In the genomic region with DNA sequence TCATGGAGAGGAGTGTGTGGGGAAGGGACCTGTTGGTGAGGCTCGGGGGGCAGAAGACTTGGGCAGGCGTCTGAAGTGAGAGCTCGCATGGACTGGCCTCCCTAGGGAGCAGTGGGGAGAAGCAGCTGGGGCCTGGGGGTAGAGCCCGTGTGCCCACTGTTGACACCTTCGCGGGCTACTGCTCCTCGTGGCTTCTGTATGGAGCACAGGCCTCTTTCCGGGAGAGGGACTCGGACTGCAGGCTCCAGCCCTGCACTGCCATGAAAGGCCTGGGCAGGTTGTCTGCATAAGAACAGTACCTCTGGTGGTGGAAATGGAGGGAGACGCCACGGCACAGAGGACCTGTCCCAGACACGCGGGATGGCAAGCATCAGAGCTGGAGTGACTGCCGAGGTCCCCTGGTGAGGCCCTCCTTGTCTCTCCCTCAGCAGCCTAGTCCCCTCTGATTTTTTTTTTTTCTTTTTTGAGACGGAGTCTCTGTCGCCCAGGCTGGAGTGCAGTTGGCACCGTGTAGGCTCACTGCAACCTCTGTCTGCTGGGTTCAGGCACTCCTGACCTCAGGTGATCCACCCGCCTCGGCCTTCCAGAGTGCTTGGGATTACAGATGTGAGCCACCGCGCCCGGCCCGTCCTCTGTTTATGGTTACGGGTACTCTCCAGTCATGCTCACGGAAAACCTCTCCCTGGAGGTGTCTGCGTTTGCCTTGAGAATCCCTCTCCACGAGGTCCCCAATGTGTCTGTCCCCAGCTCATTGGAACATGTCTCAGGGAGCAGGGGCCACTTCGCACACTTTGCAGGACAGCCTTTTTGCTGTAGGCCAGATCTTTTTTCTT, we compare ENCODE assay signal across 10 cellular contexts. TPM values are rescaled to one million over a fixed set of nuclear protein-coding genes. Genes with fewer than 3 reads are reported as not detected.
A peak's percentile ranks its signal among the peaks of the same experiment; 100 is the strongest.
DNase-seq lines count a peak whose midpoint lies in the region; ATAC-seq, FAIRE-seq and TF ChIP-seq lines count a peak whose summit lies in the region.
"Had no signal": no experiment of that assay in that cellular context is flagged by ENCODE, and none has a peak within 500 bp of the region (broad histone marks: within the 10 kb centered on the region; RNA-seq: fewer than 3 reads in every experiment).

No MANE protein-coding gene starts in this region.

- no peaks in the 10 kb centered on the region for H3K27me3 Mint-ChIP-seq in T-helper 2 cell treated with Interferon-gamma antibody and Interleukin-4, amounts not matched to agents 5 μg/mL and 100 μg/mL, for 36 hours (ENCODE audit: low read depth)
- no peaks in the 10 kb centered on the region for H3K27me3 Mint-ChIP-seq in stimulated activated naive B cell treated with anti-CD40 and anti-IgM and Interleukin-4, amounts not matched to agents 10 μg/mL and 1 μg/mL and 100 μg/mL, for 72 hours

- peaks cover 4% of the 10 kb centered on the region for H3K9me3 Mint-ChIP-seq in T-helper 2 cell treated with Interferon-gamma antibody and Interleukin-4, amounts not matched to agents 5 μg/mL and 100 μg/mL, for 36 hours
- peaks cover 4 to 6% of the 10 kb centered on the region in 2 donors for H3K9me3 Mint-ChIP-seq in stimulated activated naive B cell treated with anti-CD40 and anti-IgM and Interleukin-4, amounts not matched to agents 10 μg/mL and 1 μg/mL and 100 μg/mL, for 72 hours

- H3K4me3 ChIP-seq in Peyer's patch (no peak overlapping the region), iPS-20b (ENCODE audit: low read length) (no peak overlapping the region)

- H3K9ac ChIP-seq in iPS-20b (ENCODE audit: low read depth, low read length): peak overlapping the region; percentile 79; the same call in 1 of the 2 replicates

- no peaks in the 10 kb centered on the region for H3K36me3 ChIP-seq in Peyer's patch
- no peaks in the 10 kb centered on the region for H3K36me3 ChIP-seq in iPS-20b (ENCODE audit: insufficient read depth, low read depth, low read length)

- peak overlapping the region; percentile 58 for H3K4me3 Mint-ChIP-seq in T-helper 2 cell treated with Interferon-gamma antibody and Interleukin-4, amounts not matched to agents 5 μg/mL and 100 μg/mL, for 36 hours
- H3K4me3 Mint-ChIP-seq in stimulated activated naive B cell treated with anti-CD40 and anti-IgM and Interleukin-4, amounts not matched to agents 10 μg/mL and 1 μg/mL and 100 μg/mL, for 72 hours: peak overlapping the region in 1 of 2 donors; percentile 77

- no peak for ATAC-seq in stimulated activated naive B cell treated with anti-CD40 and anti-IgM and Interleukin-4, amounts not matched to agents 10 μg/mL and 1 μg/mL and 100 μg/mL, for 72 hours (replicated peaks)
- ATAC-seq in HG03196 (IDR thresholded peaks at IDR 0.05; ENCODE audit: unreplicated experiment): no peak
- ATAC-seq: activated CD4-positive, CD25-positive, alpha-beta regulatory T cell treated with anti-CD3 and anti-CD28 coated beads, Interleukin-2, amount 50 U/mL, for 24 hours had no signal

- TF ChIP-seq CTCF in Peyer's patch (IDR thresholded peaks at IDR 0.05): no peak

- DNase-seq in T-helper 2 cell treated with Interferon-gamma antibody and Interleukin-4, amounts not matched to agents 5 μg/mL and 100 μg/mL, for 36 hours (ENCODE audit: low spot score): no peak
- DNase-seq in T-helper 2 cell (no peak), Peyer's patch (peak in 2 of 3 donors; percentile 16 to 51), RCC 7860 (ENCODE audit: low spot score) (no peak), SK-N-DZ (ENCODE audit: low spot score) (no peak)
- no peak for DNase-seq in stimulated activated naive B cell treated with anti-CD40 and anti-IgM and Interleukin-4, amounts not matched to agents 10 μg/mL and 1 μg/mL and 100 μg/mL, for 72 hours
- DNase-seq: OCI-M1 had no signal

- no peak for TF ChIP-seq POLR2A in Peyer's patch (IDR thresholded peaks at IDR 0.05)

- H3K36me3 Mint-ChIP-seq in T-helper 2 cell treated with Interferon-gamma antibody and Interleukin-4, amounts not matched to agents 5 μg/mL and 100 μg/mL, for 36 hours (ENCODE audit: low read depth): peaks cover 5% of the 10 kb centered on the region
- peaks cover 6 to 11% of the 10 kb centered on the region in 2 donors for H3K36me3 Mint-ChIP-seq in stimulated activated naive B cell treated with anti-CD40 and anti-IgM and Interleukin-4, amounts not matched to agents 10 μg/mL and 1 μg/mL and 100 μg/mL, for 72 hours

- peak overlapping the region in 3 of 4 donors; percentile 6 to 97 (median 95) for H3K27ac ChIP-seq in Peyer's patch
- H3K27ac ChIP-seq in iPS-20b (ENCODE audit: low read length): no peak overlapping the region

- peaks cover 4 to 27% (median 10%) of the 10 kb centered on the region in 4 donors for H3K4me1 ChIP-seq in Peyer's patch
- peaks cover 16% of the 10 kb centered on the region; the same call in 1 of the 2 replicates for H3K4me1 ChIP-seq in iPS-20b (ENCODE audit: insufficient read depth, low read length)

- peak overlapping the region; percentile 94 for H3K27ac Mint-ChIP-seq in T-helper 2 cell treated with Interferon-gamma antibody and Interleukin-4, amounts not matched to agents 5 μg/mL and 100 μg/mL, for 36 hours
- H3K27ac Mint-ChIP-seq in stimulated activated naive B cell treated with anti-CD40 and anti-IgM and Interleukin-4, amounts not matched to agents 10 μg/mL and 1 μg/mL and 100 μg/mL, for 72 hours: peak overlapping the region; percentile 95

- no peak for FAIRE-seq in RCC 7860 (lab: Jason Lieb, UNC)

- H3K27me3 ChIP-seq in Peyer's patch: no peaks in the 10 kb centered on the region
- H3K27me3 ChIP-seq in iPS-20b (ENCODE audit: insufficient read depth, low read length): peaks cover 13% of the 10 kb centered on the region; the same call in 1 of the 2 replicates

- no peaks in the 10 kb centered on the region for H3K9me3 ChIP-seq in Peyer's patch
- no peaks in the 10 kb centered on the region for H3K9me3 ChIP-seq in iPS-20b (ENCODE audit: insufficient read depth, low read depth, low read length)

- H3K4me1 Mint-ChIP-seq in T-helper 2 cell treated with Interferon-gamma antibody and Interleukin-4, amounts not matched to agents 5 μg/mL and 100 μg/mL, for 36 hours (ENCODE audit: low read depth): peaks cover 21% of the 10 kb centered on the region
- H3K4me1 Mint-ChIP-seq in stimulated activated naive B cell treated with anti-CD40 and anti-IgM and Interleukin-4, amounts not matched to agents 10 μg/mL and 1 μg/mL and 100 μg/mL, for 72 hours: peaks cover 23 to 71% of the 10 kb centered on the region in 2 donors

RNA-seq across cellular contexts. Expression of a gene that starts 44.7 kb away (rescaled TPM):
- 1,000 to 10,000 TPM in 1 of 4 donors, 100 to 1,000 TPM in 3; 316 to 1,049 (median 353) TPM for total RNA-seq in Peyer's patch
- polyA plus RNA-seq in SK-N-DZ (2014; cell fraction: cytosol; rRNA removed): 2,656 and 2,739 TPM in 2 replicates
- 1,394 and 1,766 TPM in 2 replicates for polyA plus RNA-seq in SK-N-DZ (2014; cell fraction: nucleus; rRNA removed)

Comparison
In these comparisons a context has a peak if more than half of its experiments do, and no peak if none do; other contexts are left out.
1. DNase-seq: peak in Peyer's patch (2 of 3); none in T-helper 2 cell treated with Interferon-gamma antibody and Interleukin-4, amounts not matched to agents 5 μg/mL and 100 μg/mL, for 36 hours (single experiment), T-helper 2 cell (0 of 5), stimulated activated naive B cell treated with anti-CD40 and anti-IgM and Interleukin-4, amounts not matched to agents 10 μg/mL and 1 μg/mL and 100 μg/mL, for 72 hours (single experiment), RCC 7860 (single experiment) and SK-N-DZ (single experiment).